Comparison of ENCODE assay signal across 1 cellular context in the genomic region with DNA sequence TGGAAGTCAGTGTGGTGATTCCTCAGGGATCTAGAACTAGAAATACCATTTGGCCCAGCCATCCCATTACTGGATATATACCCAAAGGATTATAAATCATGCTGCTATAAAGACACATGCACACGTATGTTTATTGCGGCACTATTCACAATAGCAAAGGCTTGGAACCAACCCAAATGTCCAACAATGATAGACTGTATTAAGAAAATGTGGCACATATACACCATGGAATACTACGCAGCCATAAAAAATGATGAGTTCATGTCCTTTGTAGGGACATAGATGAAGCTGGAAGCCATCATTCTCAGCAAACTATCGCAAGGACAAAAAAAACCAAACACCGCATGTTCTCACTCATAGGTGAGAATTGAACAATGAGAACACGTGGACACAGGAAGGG. TPM values are rescaled to one million over a fixed set of nuclear protein-coding genes. Genes with fewer than 3 reads are reported as not detected.
"Had no signal": no experiment of that assay in that cellular context is flagged by ENCODE, and none has a peak within 500 bp of the region (broad histone marks: within the 10 kb centered on the region; RNA-seq: fewer than 3 reads in every experiment).

No MANE protein-coding gene starts in this region.

RNA-seq across cellular contexts. Expression of a gene that starts 3.9 kb away (rescaled TPM):
- total RNA-seq: H4 had no signal
